ENCODE assay signal across 8 cellular contexts in genomic region chr13:48094781-48095502, GRCh38.
DNase-seq lines count a peak whose midpoint lies in the region; ATAC-seq and FAIRE-seq lines count a peak whose summit lies in the region.

A gene with protein sequence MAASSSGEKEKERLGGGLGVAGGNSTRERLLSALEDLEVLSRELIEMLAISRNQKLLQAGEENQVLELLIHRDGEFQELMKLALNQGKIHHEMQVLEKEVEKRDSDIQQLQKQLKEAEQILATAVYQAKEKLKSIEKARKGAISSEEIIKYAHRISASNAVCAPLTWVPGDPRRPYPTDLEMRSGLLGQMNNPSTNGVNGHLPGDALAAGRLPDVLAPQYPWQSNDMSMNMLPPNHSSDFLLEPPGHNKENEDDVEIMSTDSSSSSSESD (minus strand): TSS chr13:48095104. CDS start chr13:48095078, 26 bp downstream.

- peak; percentile 97 to 98 for DNase-seq in AML-193 (lab: John Stamatoyannopoulos, UW)
- DNase-seq in NCI-H345 treated with DMSO at 0.1 percent for 48 hours (lab: John Stamatoyannopoulos, UW; ENCODE audit: unreplicated experiment) = peak; percentile 72
- peak; percentile 97 for DNase-seq in activated CD4-positive, CD25-positive, alpha-beta regulatory T cell treated with anti-CD3 and anti-CD28 coated beads, Interleukin-2, amount 50 U/mL, for 16 hours (ENCODE audit: low read depth, low spot score)
- DNase-seq in central memory CD8-positive, alpha-beta T cell (ENCODE audit: low spot score in 2 of 2) = peak; percentile 96 to 99
- peak; percentile 97 for DNase-seq in stimulated activated CD4-positive, alpha-beta T cell treated with anti-CD3 and anti-CD28 coated beads, Interleukin-12 subunit alpha, Interleukin-12 subunit beta, amount 100 ng/mL, for 4 hours

- peaks cover 17% of the 10 kb centered on the region for H3K36me3 Mint-ChIP-seq in central memory CD8-positive, alpha-beta T cell (ENCODE audit: insufficient read depth)

- peaks cover 7% of the 10 kb centered on the region for H3K27me3 Mint-ChIP-seq in central memory CD8-positive, alpha-beta T cell

- H3K27ac Mint-ChIP-seq in central memory CD8-positive, alpha-beta T cell (ENCODE audit: low read depth) = peak within 1 kb of the TSS; percentile 97

- peaks cover 38% of the 10 kb centered on the region for H3K4me1 Mint-ChIP-seq in central memory CD8-positive, alpha-beta T cell

- peak; percentile 27 for FAIRE-seq in islet of Langerhans (lab: Jason Lieb, UNC)

- H3K9me3 Mint-ChIP-seq in central memory CD8-positive, alpha-beta T cell = peaks cover 5% of the 10 kb centered on the region

- H3K4me3 Mint-ChIP-seq in central memory CD8-positive, alpha-beta T cell = peak within 1 kb of the TSS; percentile 97

- ATAC-seq in GM19025 (IDR thresholded peaks at IDR 0.05; ENCODE audit: low read depth, unreplicated experiment) (peak; percentile 93), HG03342 (IDR thresholded peaks at IDR 0.05; ENCODE audit: unreplicated experiment) (peak; percentile 92)
- ATAC-seq in central memory CD8-positive, alpha-beta T cell (replicated peaks; ENCODE audit: extremely low read depth, poor library complexity, severe bottlenecking) = peak; percentile 95

Comparison
In these comparisons a context has a peak if more than half of its experiments do, and no peak if none do; other contexts are left out.
1. Peak in every context shown above with its lines: DNase-seq and ATAC-seq.